Comparison of ENCODE assay signal across 11 cellular contexts in genomic region chrX:155065035-155065734, GRCh38. TPM values are rescaled to one million over a fixed set of nuclear protein-coding genes. Genes with fewer than 3 reads are reported as not detected.
DNase-seq lines count a peak whose midpoint lies in the region; ATAC-seq, FAIRE-seq and TF ChIP-seq lines count a peak whose summit lies in the region.
"Had no signal": no experiment of that assay in that cellular context is flagged by ENCODE, and none has a peak within 500 bp of the region (broad histone marks: within the 10 kb centered on the region; RNA-seq: fewer than 3 reads in every experiment).

No MANE protein-coding gene starts in this region.

- no peak overlapping the region for H3K27ac ChIP-seq in kidney (ENCODE audit: low read depth in 2 of 2, low read length in 2 of 2)

- H3K9ac ChIP-seq in adipocyte (ENCODE audit: low read length) (no peak overlapping the region), kidney (ENCODE audit: low read length in 2 of 2) (no peak overlapping the region)

- H3K36me3 ChIP-seq in adipocyte (ENCODE audit: control insufficient read depth, insufficient read depth, low read length, severe bottlenecking) (no peaks in the 10 kb centered on the region), kidney (ENCODE audit: control insufficient read depth in 1 of 2, insufficient read depth in 2 of 2, low read length in 2 of 2) (no peaks in the 10 kb centered on the region)

- FAIRE-seq in kidney (lab: Jason Lieb, UNC) = no peak

- H3K9me3 ChIP-seq in adipocyte (ENCODE audit: control insufficient read depth, low read length) (no peaks in the 10 kb centered on the region), kidney (ENCODE audit: control insufficient read depth in 1 of 2, low read length in 2 of 2) (no peaks in the 10 kb centered on the region)

- no peaks in the 10 kb centered on the region for H3K27me3 ChIP-seq in adipocyte (replicated peaks; ENCODE audit: control insufficient read depth, insufficient read depth, low read length)

- intact Hi-C loops in kidney (cut with DNase I) = no loop called here

- DNase-seq in EL (peak; percentile 34), adipocyte (ENCODE audit: low read depth) (peak; percentile 24), kidney (peak; percentile 30), NCI-H524 (lab: John Stamatoyannopoulos, UW) (no peak)
- DNase-seq: activated CD4-positive, alpha-beta memory T cell treated with anti-CD3 and anti-CD28 coated beads, Interleukin-2, amount 10 ng/mL, durations not matched to agents 7 days and 5 days; CD8-positive, alpha-beta memory T cell; effector memory CD4-positive, alpha-beta T cell; NCI-H1417 treated with DMSO at 0.1 percent for 48 hours; stimulated activated CD8-positive, alpha-beta memory T cell treated with anti-CD3 and anti-CD28 coated beads, Interleukin-4, amount 100 ng/mL, for 48 hours had no signal

- ATAC-seq in HG03457 (IDR thresholded peaks at IDR 0.05; ENCODE audit: unreplicated experiment) (no peak), HG03378 (IDR thresholded peaks at IDR 0.05; ENCODE audit: unreplicated experiment) (no peak)

- H3K4me1 ChIP-seq in adipocyte (ENCODE audit: control insufficient read depth, insufficient read depth, low read length) = peaks cover 36% of the 10 kb centered on the region
- no peaks in the 10 kb centered on the region for H3K4me1 ChIP-seq in kidney (ENCODE audit: control insufficient read depth in 1 of 2, insufficient read depth in 1 of 2, low read depth in 1 of 2, low read length in 2 of 2)

- H3K4me3 ChIP-seq in adipocyte (ENCODE audit: low read length) (no peak overlapping the region), kidney (ENCODE audit: low read length in 2 of 2) (no peak overlapping the region)

- TF ChIP-seq CTCF in kidney (IDR thresholded peaks at IDR 0.05; ENCODE audit: borderline replicate concordance, extremely low read depth, insufficient read depth) = no peak

RNA-seq across cellular contexts. Expression of gene CMC4, which starts 5.8 kb away (rescaled TPM):
- 6.6 TPM for total RNA-seq in kidney
- polyA plus RNA-seq in kidney (ENCODE audit: insufficient read depth, low read depth, low replicate concordance) = 26.2 TPM

RNA-seq across cellular contexts. Expression of gene MTCP1, which starts 5.8 kb away (rescaled TPM):
- total RNA-seq in kidney = 23.8 TPM
- polyA plus RNA-seq in kidney (ENCODE audit: insufficient read depth, low read depth, low replicate concordance) = 21.5 TPM

RNA-seq across cellular contexts. Expression of gene BRCC3, which starts 6.1 kb away (rescaled TPM):
- total RNA-seq in kidney = 23.0 TPM
- 14.4 TPM for polyA plus RNA-seq in kidney (ENCODE audit: insufficient read depth, low read depth, low replicate concordance)

RNA-seq across cellular contexts. Expression of gene FUNDC2, which starts 38.5 kb away (rescaled TPM):
- total RNA-seq in kidney = 98.2 TPM
- 239 TPM for polyA plus RNA-seq in kidney (ENCODE audit: insufficient read depth, low read depth, low replicate concordance)

RNA-seq across cellular contexts. Expression of gene F8, which starts 42.7 kb away (rescaled TPM):
- 41.3 TPM for total RNA-seq in kidney
- polyA plus RNA-seq in kidney (ENCODE audit: insufficient read depth, low read depth, low replicate concordance) = 15.1 TPM

Comparison
In these comparisons a context has a peak if more than half of its experiments do, and no peak if none do; other contexts are left out.
1. DNase-seq: peak in EL (single experiment), adipocyte (single experiment) and kidney (single experiment); none in NCI-H524 (0 of 2).